1 cellular context compared by ENCODE assay signal in the genomic region with DNA sequence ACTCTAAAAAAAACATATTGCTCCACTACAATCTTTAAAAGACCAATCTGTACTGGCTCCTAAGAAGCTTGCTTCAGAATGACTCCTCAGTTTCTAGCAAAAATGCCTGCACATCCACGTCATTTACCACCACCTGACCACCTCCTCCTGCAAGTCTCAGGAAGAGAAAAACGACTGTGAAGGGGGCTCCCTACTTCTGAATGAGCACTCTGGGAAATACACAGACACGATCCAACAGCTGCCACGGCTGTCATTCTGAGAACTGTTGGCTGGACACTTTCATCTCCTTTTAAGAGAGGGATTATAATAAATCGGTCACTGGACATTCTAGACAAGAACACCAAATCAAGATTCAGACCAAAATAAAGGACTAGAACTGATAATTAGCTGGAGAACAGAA.
TF ChIP-seq lines count a peak whose summit lies in the region.

No MANE protein-coding gene starts in this region.

TF ChIP-seq in IMR-90, 13 proteins besides CTCF, POLR2A, EP300 and RAD21:
- TF ChIP-seq NFE2L2 (IDR thresholded peaks at IDR 0.05; ENCODE audit: low read depth, low read length) (no peak), MAZ (IDR thresholded peaks at IDR 0.05; ENCODE audit: borderline replicate concordance, low read depth, low read length) (no peak), BHLHE40 (IDR thresholded peaks at IDR 0.05; ENCODE audit: low read depth, low read length) (no peak)
